In genomic region chr7:99105756-99106155, GRCh38 we compare ENCODE assay signal across 25 cellular contexts. TPM values are rescaled to one million over a fixed set of nuclear protein-coding genes. Genes with fewer than 3 reads are reported as not detected.
DNase-seq lines count a peak whose midpoint lies in the region; ATAC-seq, FAIRE-seq and TF ChIP-seq lines count a peak whose summit lies in the region.
"Had no signal": no experiment of that assay in that cellular context is flagged by ENCODE, and none has a peak within 500 bp of the region (broad histone marks: within the 10 kb centered on the region; RNA-seq: fewer than 3 reads in every experiment).

No MANE protein-coding gene starts in this region.

- peak overlapping the region; percentile 43 for H3K27ac Mint-ChIP-seq in MCF 10A (ENCODE audit: low read depth, unreplicated experiment)
- H3K27ac Mint-ChIP-seq: activated B cell treated with CpG ODN at 0.5 μM for 24 hours; activated CD4-positive, alpha-beta memory T cell treated with anti-CD3 and anti-CD28 coated beads, Interleukin-2, amount 10 ng/mL, durations not matched to agents 7 days and 5 days; natural killer cell; stimulated activated naive B cell treated with anti-CD40 and anti-IgM and Interleukin-4, amounts not matched to agents 10 μg/mL and 1 μg/mL and 100 μg/mL, for 72 hours; T-helper 2 cell treated with Interferon-gamma antibody and Interleukin-4, amounts not matched to agents 5 μg/mL and 100 μg/mL, for 36 hours had no signal

- dilution Hi-C loops in mammary epithelial cell (cut with HindIII; ENCODE audit: low sequenced_read_pairs) = no loop called here

- no peaks in the 10 kb centered on the region for H3K9me3 Mint-ChIP-seq in MCF 10A (ENCODE audit: unreplicated experiment)
- H3K9me3 Mint-ChIP-seq: activated CD4-positive, alpha-beta memory T cell treated with anti-CD3 and anti-CD28 coated beads, Interleukin-2, amount 10 ng/mL, durations not matched to agents 7 days and 5 days; natural killer cell; stimulated activated naive B cell treated with anti-CD40 and anti-IgM and Interleukin-4, amounts not matched to agents 10 μg/mL and 1 μg/mL and 100 μg/mL, for 72 hours had no signal

- H3K9me3 ChIP-seq in mammary epithelial cell (replicated peaks; ENCODE audit: insufficient read depth, low read length) = no peaks in the 10 kb centered on the region
- H3K9me3 ChIP-seq in pancreas = no peaks in the 10 kb centered on the region
- no peaks in the 10 kb centered on the region for H3K9me3 ChIP-seq in aorta (ENCODE audit: control insufficient read depth, low read length)

- in situ Hi-C loops in mammary epithelial cell (cut with MboI; ENCODE audit: low sequenced_read_pairs in 2 of 2) = no loop called here

- POLR2A ChIA-PET in MCF 10A (lab: Yijun Ruan, JAX) = interaction anchor here (0.7 to 2.1 kb wide), 2 partner anchors 37 to 396 kb away, joined by 3 to 6 read pairs; no protein-coding TSS in a partner anchor

- H3K27me3 ChIP-seq in mammary epithelial cell (ENCODE audit: insufficient read depth, low read length) (no peaks in the 10 kb centered on the region), pancreas (no peaks in the 10 kb centered on the region), aorta (ENCODE audit: control insufficient read depth in 1 of 2, insufficient read depth in 2 of 2, low read length in 1 of 2) (no peaks in the 10 kb centered on the region)

- BruUV-seq in MCF 10A (replicated peaks; lab: Mats Ljungman, UMichigan) = no TSS peak
- no TSS peak for BruUV-seq in mammary epithelial cell (replicated peaks; lab: Mats Ljungman, UMichigan)

- no peak overlapping the region for H3K4me3 Mint-ChIP-seq in MCF 10A (ENCODE audit: unreplicated experiment)
- H3K4me3 Mint-ChIP-seq: activated B cell treated with CpG ODN at 0.5 μM for 24 hours; activated CD4-positive, alpha-beta memory T cell treated with anti-CD3 and anti-CD28 coated beads, Interleukin-2, amount 10 ng/mL, durations not matched to agents 7 days and 5 days; natural killer cell; stimulated activated naive B cell treated with anti-CD40 and anti-IgM and Interleukin-4, amounts not matched to agents 10 μg/mL and 1 μg/mL and 100 μg/mL, for 72 hours; T-helper 2 cell treated with Interferon-gamma antibody and Interleukin-4, amounts not matched to agents 5 μg/mL and 100 μg/mL, for 36 hours had no signal

- no peak overlapping the region for H3K4me2 ChIP-seq in mammary epithelial cell (ENCODE audit: insufficient read depth, low read depth, low read length)

- no peaks in the 10 kb centered on the region for H3K27me3 Mint-ChIP-seq in MCF 10A (ENCODE audit: insufficient read depth, unreplicated experiment)
- H3K27me3 Mint-ChIP-seq: activated B cell treated with CpG ODN at 0.5 μM for 24 hours; activated CD4-positive, alpha-beta memory T cell treated with anti-CD3 and anti-CD28 coated beads, Interleukin-2, amount 10 ng/mL, durations not matched to agents 7 days and 5 days; stimulated activated naive B cell treated with anti-CD40 and anti-IgM and Interleukin-4, amounts not matched to agents 10 μg/mL and 1 μg/mL and 100 μg/mL, for 72 hours had no signal

- H3K36me3 ChIP-seq in mammary epithelial cell (ENCODE audit: insufficient read depth, low read length) (no peaks in the 10 kb centered on the region), pancreas (no peaks in the 10 kb centered on the region), aorta (ENCODE audit: control insufficient read depth in 1 of 2, insufficient read depth in 2 of 2, low read length in 1 of 2) (no peaks in the 10 kb centered on the region)

- no peak overlapping the region for H3K4me3 ChIP-seq in mammary epithelial cell (replicated peaks in 1 of 3; ENCODE audit: insufficient read depth in 1 of 3, low read depth in 2 of 3, low read length in 3 of 3)
- no peak overlapping the region for H3K4me3 ChIP-seq in pancreas
- H3K4me3 ChIP-seq in aorta (ENCODE audit: low read length in 2 of 2) = no peak overlapping the region
- H3K4me3 ChIP-seq: coronary artery had no signal

- H4K20me1 ChIP-seq in mammary epithelial cell (ENCODE audit: insufficient read depth, low read length) = peaks cover 5% of the 10 kb centered on the region

- no peak for FAIRE-seq in pancreas (lab: Jason Lieb, UNC)

- H2AFZ ChIP-seq in mammary epithelial cell (ENCODE audit: low read depth, low read length) = no peak overlapping the region
- H2AFZ ChIP-seq: parathyroid adenoma had no signal

- peaks cover 56% of the 10 kb centered on the region for H3K4me1 Mint-ChIP-seq in MCF 10A (ENCODE audit: insufficient read depth, unreplicated experiment)

- peaks cover 4% of the 10 kb centered on the region for H3K36me3 Mint-ChIP-seq in MCF 10A (ENCODE audit: insufficient read depth, unreplicated experiment)
- H3K36me3 Mint-ChIP-seq: natural killer cell had no signal

- DNase-seq in MCF 10A (ENCODE audit: unreplicated experiment) (no peak), mammary epithelial cell (no peak), fibroblast of peridontal ligament (ENCODE audit: extremely low read depth) (peak; percentile 85), pancreas (no peak), aorta (no peak), NCI-H1436 (lab: John Stamatoyannopoulos, UW) (no peak), NCI-H510A (lab: John Stamatoyannopoulos, UW) (no peak)
- DNase-seq in activated naive CD4-positive, alpha-beta T cell treated with Interleukin-2 at 50 U/mL for 16 hours = no peak
- DNase-seq: activated B cell treated with CpG ODN at 0.5 μM for 24 hours; activated CD4-positive, alpha-beta memory T cell treated with anti-CD3 and anti-CD28 coated beads, Interleukin-2, amount 10 ng/mL, durations not matched to agents 7 days and 5 days; activated naive CD4-positive, alpha-beta T cell; EL; islet precursor cell; mesendoderm; natural killer cell; NCI-H1092; NCI-H2029 treated with DMSO at 0.1 percent for 48 hours; NCI-H524; RPMI8226; stimulated activated naive B cell treated with anti-CD40 and anti-IgM and Interleukin-4, amounts not matched to agents 10 μg/mL and 1 μg/mL and 100 μg/mL, for 72 hours had no signal

- peaks cover 98% of the 10 kb centered on the region for H3K79me2 ChIP-seq in mammary epithelial cell (ENCODE audit: insufficient read depth, low read length)

- 100% methylated on average over 3 of the region's 3 CpGs for WGBS in mammary epithelial cell (ENCODE audit: low coverage, missing lambda C conversion rate)
- WGBS in pancreas, 2 donors = 58 to 61% methylated on average over 3 of the region's 3 CpGs
- WGBS in aorta, 2 donors = 30 to 40% methylated on average over 3 of the region's 3 CpGs

- CTCF ChIA-PET in MCF 10A (lab: Yijun Ruan, JAX) = interaction anchor here (0.6 kb wide), 1 partner anchor 206 kb away, joined by 3 read pairs; no protein-coding TSS in a partner anchor
- CTCF ChIA-PET in mammary epithelial cell (lab: Charles Lee; ENCODE audit: low non-redundant PET) = no interaction called here

- H3K9ac ChIP-seq in mammary epithelial cell (ENCODE audit: insufficient read depth, low read length) = no peak overlapping the region
- H3K9ac ChIP-seq: parathyroid adenoma had no signal

- H3K4me1 ChIP-seq in mammary epithelial cell (ENCODE audit: insufficient read depth, low read length) (peaks cover 56% of the 10 kb centered on the region), pancreas (peaks cover 38 to 45% (median 44%) of the 10 kb centered on the region in 3 donors), aorta (ENCODE audit: control insufficient read depth in 1 of 2, insufficient read depth in 2 of 2, low read length in 2 of 2) (peaks cover 11 to 26% of the 10 kb centered on the region in 2 donors)

- ATAC-seq in pancreas (peak in 1 of 4 donors; percentile 15), aorta (ENCODE audit: low FRiP score) (no peak)
- ATAC-seq: HCT116; natural killer cell; SK-N-SH treated with all-trans-retinoic acid at 6 μM for 48 hours; stimulated activated naive B cell treated with anti-CD40 and anti-IgM and Interleukin-4, amounts not matched to agents 10 μg/mL and 1 μg/mL and 100 μg/mL, for 72 hours had no signal

- intact Hi-C loops in MCF 10A (cut with micrococcal nuclease) = no loop called here
- intact Hi-C loops in mammary epithelial cell (cut with micrococcal nuclease) = loop anchor here (10.0 kb wide), 1 partner anchor 1059 kb away; the partner anchor contains the start of gene GAL3ST4
- intact Hi-C loops in pancreas (cut with DNase I) = no loop called here
- intact Hi-C loops in aorta (cut with DNase I) = loop anchor here in 1 of 2 donors (5.0 kb wide), 1 partner anchor 37 kb away; the partner anchor contains the start of gene SMURF1

- TF ChIP-seq CTCF in MCF 10A (IDR thresholded peaks at IDR 0.05; ENCODE audit: unreplicated experiment) (no peak), mammary epithelial cell (conservative IDR thresholded peaks at IDR 0.05 in 1 of 2, IDR thresholded peaks at IDR 0.05 in 1 of 2; ENCODE audit: extremely low read depth in 1 of 2, insufficient read depth in 1 of 2, low read depth in 1 of 2, low read length in 2 of 2) (no peak), pancreas (IDR thresholded peaks at IDR 0.05) (no peak)

- no peak overlapping the region for H3K27ac ChIP-seq in mammary epithelial cell (ENCODE audit: insufficient read depth, low read depth, low read length)
- peak overlapping the region in 3 of 4 donors; percentile 4 to 70 (median 66) for H3K27ac ChIP-seq in pancreas
- peak overlapping the region; percentile 57 to 93 for H3K27ac ChIP-seq in aorta (ENCODE audit: low read depth in 1 of 2, low read length in 2 of 2)
- H3K27ac ChIP-seq: parathyroid adenoma had no signal

RNA-seq across cellular contexts. Expression of gene SMURF1, which starts 38.2 kb away (rescaled TPM):
- 19.9 and 20.3 TPM in 2 replicates for total RNA-seq in MCF 10A (2022)
- 10 to 100 TPM; 42.5 to 43.2 TPM for total RNA-seq in mammary epithelial cell
- polyA plus RNA-seq in mammary epithelial cell = 19.9 TPM
- polyA minus RNA-seq in mammary epithelial cell = 35.4 TPM
- 10 to 100 TPM in 5 of 6 donors, 1 to 10 TPM in 1; 9.0 to 22.7 (median 15.7) TPM for total RNA-seq in pancreas
- 10 to 100 TPM in 1 of 2 donors, 1 to 10 TPM in 1; 7.6 to 14.7 TPM for polyA plus RNA-seq in pancreas
- total RNA-seq in aorta = 10 to 100 TPM; 37.1 to 47.9 TPM
- 10 to 100 TPM in 1 of 2 donors, 1 to 10 TPM in 1; 8.1 to 23.9 TPM for polyA plus RNA-seq in aorta
